Comparison of ENCODE assay signal across 8 cellular contexts in the genomic region with DNA sequence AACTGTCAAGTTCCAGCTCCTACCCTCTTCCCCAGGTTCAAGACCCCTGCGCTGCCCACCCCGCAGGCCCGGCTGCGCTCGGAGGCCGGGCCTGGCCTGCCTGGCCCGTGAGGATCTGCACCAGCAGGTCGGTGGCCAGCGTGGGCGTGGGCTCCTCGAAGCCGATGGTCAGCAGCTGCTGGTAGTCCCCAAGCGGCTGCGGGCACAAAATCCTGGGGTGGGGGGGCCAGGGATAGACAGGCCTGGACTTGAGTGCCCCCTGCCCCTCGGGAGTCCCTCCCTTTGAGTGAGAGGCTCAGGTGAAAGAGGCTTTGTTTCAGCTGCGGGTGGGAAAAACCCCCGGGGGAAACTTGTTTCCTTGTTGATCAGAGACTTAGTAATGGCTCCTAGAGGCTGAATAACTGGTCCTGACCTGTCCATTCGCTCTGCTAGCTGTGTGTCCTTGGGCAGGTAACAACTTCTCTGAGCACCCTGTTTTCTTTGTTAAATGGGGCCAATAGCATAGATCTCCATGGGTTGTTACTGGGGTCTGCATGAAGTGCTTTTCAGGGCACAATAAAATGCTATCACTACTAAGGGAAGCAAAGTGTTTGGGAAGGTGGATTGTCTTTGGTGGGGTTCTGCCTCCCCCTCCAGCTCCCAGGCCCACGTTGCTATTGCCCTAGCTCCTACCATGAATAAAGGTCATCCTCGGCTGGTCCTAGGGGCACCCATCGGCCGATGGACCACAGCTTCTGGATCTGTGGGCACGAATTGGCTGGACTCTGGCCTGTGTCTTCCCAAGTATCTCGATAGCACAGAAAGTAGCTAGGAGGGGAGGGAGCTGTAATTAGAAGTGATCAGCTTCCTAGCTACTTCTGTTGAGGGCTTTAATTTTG. TPM values are rescaled to one million over a fixed set of nuclear protein-coding genes. Genes with fewer than 3 reads are reported as not detected.
A peak's percentile ranks its signal among the peaks of the same experiment; 100 is the strongest.
DNase-seq lines count a peak whose midpoint lies in the region; ATAC-seq and TF ChIP-seq lines count a peak whose summit lies in the region.

No MANE protein-coding gene starts in this region.

- no TSS peak for BruUV-seq in IMR-90 (replicated peaks; lab: Mats Ljungman, UMichigan)

- H4K20me1 ChIP-seq in IMR-90 (ENCODE audit: insufficient read depth, low read length), result no peaks in the 10 kb centered on the region

- H3K18ac ChIP-seq in IMR-90 (ENCODE audit: low read depth, low read length), result peak overlapping the region; percentile 12; the same call in 1 of the 2 replicates

- DNase-seq in activated effector memory CD4-positive, alpha-beta T cell treated with anti-CD3 and anti-CD28 coated beads, Interleukin-2, amount 50 U/mL, for 16 hours, result peak; percentile 79
- DNase-seq in activated effector memory CD4-positive, alpha-beta T cell treated with Interleukin-2 at 50 U/mL for 16 hours, result no peak
- peak; percentile 27 for DNase-seq in IMR-90
- DNase-seq in activated naive CD8-positive, alpha-beta T cell treated with anti-CD3 and anti-CD28 coated beads, Interleukin-2, amount 10 ng/mL, durations not matched to agents 7 days and 5 days, result no peak
- peak; percentile 22 to 31 for DNase-seq in stimulated activated CD4-positive, alpha-beta T cell treated with anti-CD3 and anti-CD28 coated beads, Interleukin-4, amount 100 ng/mL, for 4 hours
- DNase-seq in putamen (ENCODE audit: low spot score), result no peak
- DNase-seq in NCI-H187 (lab: John Stamatoyannopoulos, UW), result no peak

- peaks cover 8% of the 10 kb centered on the region for H3K4me1 ChIP-seq in IMR-90 (ENCODE audit: control insufficient read depth, insufficient read depth, low read length)
- no peaks in the 10 kb centered on the region; the same call in 1 of the 2 replicates for H3K4me1 ChIP-seq in iPS-20b (ENCODE audit: insufficient read depth, low read length)

- peak overlapping the region; percentile 90 for H2AK5ac ChIP-seq in IMR-90 (ENCODE audit: low read depth, low read length)

- TF ChIP-seq CTCF in IMR-90 (conservative IDR thresholded peaks at IDR 0.05; ENCODE audit: low read depth, low read length), result no peak

- WGBS in IMR-90 (ENCODE audit: extremely low coverage in 2 of 2, insufficient read length in 1 of 2), 2 experiments, result 46% methylated on average over 8 of the region's 24 CpGs; no CpG with 5 or more reads in 1 of the 2 experiments

- H3K4me2 ChIP-seq in IMR-90 (ENCODE audit: low read depth, low read length), result peak overlapping the region; percentile 56

- H3K36me3 Mint-ChIP-seq in activated naive CD8-positive, alpha-beta T cell treated with anti-CD3 and anti-CD28 coated beads, Interleukin-2, amount 10 ng/mL, durations not matched to agents 7 days and 5 days, result no peaks in the 10 kb centered on the region

- no peak overlapping the region for H2BK120ac ChIP-seq in IMR-90 (ENCODE audit: low read depth, low read length)

- H3K27me3 Mint-ChIP-seq in activated naive CD8-positive, alpha-beta T cell treated with anti-CD3 and anti-CD28 coated beads, Interleukin-2, amount 10 ng/mL, durations not matched to agents 7 days and 5 days, result no peaks in the 10 kb centered on the region

- H3K9ac ChIP-seq in IMR-90 (ENCODE audit: low read depth, low read length), result peak overlapping the region; percentile 66
- peak overlapping the region; percentile 49; the same call in 1 of the 2 replicates for H3K9ac ChIP-seq in iPS-20b (ENCODE audit: low read depth, low read length)

- peak overlapping the region; percentile 94 for H4K8ac ChIP-seq in IMR-90 (ENCODE audit: low read depth in 2 of 2, low read length in 2 of 2)

- dilution Hi-C loops in IMR-90 (cut with HindIII; ENCODE audit: low sequenced_read_pairs, unreplicated experiment), result no loop called here

- peak overlapping the region; percentile 31 for H4K5ac ChIP-seq in IMR-90 (ENCODE audit: low read depth, low read length)

- H2AK9ac ChIP-seq in IMR-90 (replicated peaks; ENCODE audit: low read depth, low read length, poor library complexity), result peak overlapping the region; percentile 91

- H3K4ac ChIP-seq in IMR-90 (ENCODE audit: low read depth, low read length), result peak overlapping the region; percentile 78

- peaks cover 12 to 23% of the 10 kb centered on the region in 2 experiments for H3K79me1 ChIP-seq in IMR-90 (ENCODE audit: low read depth in 1 of 2, low read length in 2 of 2)

- peak overlapping the region; percentile 97 for H3K27ac Mint-ChIP-seq in activated naive CD8-positive, alpha-beta T cell treated with anti-CD3 and anti-CD28 coated beads, Interleukin-2, amount 10 ng/mL, durations not matched to agents 7 days and 5 days

- ATAC-seq in IMR-90 (ENCODE audit: low read depth), result peak; percentile 33
- ATAC-seq in activated naive CD8-positive, alpha-beta T cell treated with anti-CD3 and anti-CD28 coated beads, Interleukin-2, amount 10 ng/mL, durations not matched to agents 7 days and 5 days (ENCODE audit: low read depth), result no peak

- H3K14ac ChIP-seq in IMR-90 (replicated peaks; ENCODE audit: low read depth, low read length), result peak overlapping the region; percentile 89

- no peak overlapping the region for H2BK15ac ChIP-seq in IMR-90 (ENCODE audit: low read depth, low read length)

- H3K27ac ChIP-seq in IMR-90 (ENCODE audit: insufficient read depth, low read length) (peak overlapping the region; percentile 77), iPS-20b (ENCODE audit: low read length) (no peak overlapping the region)

- H3K56ac ChIP-seq in IMR-90 (ENCODE audit: extremely low read depth, insufficient read depth, low read length), result peak overlapping the region; percentile 43; the same call in 1 of the 2 replicates

- H3K27me3 ChIP-seq in IMR-90 (ENCODE audit: control insufficient read depth, insufficient read depth, low read length), result no peaks in the 10 kb centered on the region
- peaks cover 23% of the 10 kb centered on the region; the same call in 1 of the 2 replicates for H3K27me3 ChIP-seq in iPS-20b (ENCODE audit: insufficient read depth, low read length)

- H3K36me3 ChIP-seq in IMR-90 (ENCODE audit: control insufficient read depth, insufficient read depth, low read length) (no peaks in the 10 kb centered on the region; the same call in 1 of the 2 replicates), iPS-20b (ENCODE audit: insufficient read depth, low read depth, low read length) (no peaks in the 10 kb centered on the region)

- POLR2A ChIA-PET in IMR-90 (lab: Charles Lee; ENCODE audit: unreplicated experiment), result no interaction called here
- POLR2A ChIA-PET in activated naive CD8-positive, alpha-beta T cell treated with anti-CD3 and anti-CD28 coated beads, Interleukin-2, amount 10 ng/mL, durations not matched to agents 7 days and 5 days (lab: Charles Lee), result interaction anchor here (0.5 to 4.3 kb wide), 16 partner anchors 8 to 448 kb away, joined by 3 to 16 read pairs (median 4); a partner anchor contains a TSS

- peak overlapping the region; percentile 58 for H3K4me3 ChIP-seq in IMR-90 (ENCODE audit: insufficient read depth, low read depth, low read length)
- peak overlapping the region; percentile 88 for H3K4me3 ChIP-seq in iPS-20b (ENCODE audit: low read length)

- in situ Hi-C loops in IMR-90 (cut with MboI; ENCODE audit: low sequenced_read_pairs), result loop anchor here (25.0 kb wide), 1 partner anchor 320 kb away; a partner anchor contains a TSS

- TF ChIP-seq POLR2A in IMR-90 (IDR thresholded peaks at IDR 0.05; ENCODE audit: low read depth, low read length), result no peak

- TF ChIP-seq RAD21 in IMR-90 (IDR thresholded peaks at IDR 0.05; ENCODE audit: low read length), result no peak

- peaks cover 10% of the 10 kb centered on the region; the same call in 1 of the 2 replicates for H3K9me1 ChIP-seq in IMR-90 (ENCODE audit: insufficient read depth, low read length)

- peaks cover 9% of the 10 kb centered on the region for H3K4me1 Mint-ChIP-seq in activated naive CD8-positive, alpha-beta T cell treated with anti-CD3 and anti-CD28 coated beads, Interleukin-2, amount 10 ng/mL, durations not matched to agents 7 days and 5 days

- H2BK5ac ChIP-seq in IMR-90 (ENCODE audit: low read depth, low read length, poor library complexity, severe bottlenecking), result peak overlapping the region; percentile 70

- H3K23ac ChIP-seq in IMR-90 (ENCODE audit: low read depth, low read length), result peak overlapping the region; percentile 66

- no peaks in the 10 kb centered on the region for H3K9me3 ChIP-seq in IMR-90 (ENCODE audit: control insufficient read depth, insufficient read depth, low read length)
- no peaks in the 10 kb centered on the region for H3K9me3 ChIP-seq in iPS-20b (ENCODE audit: insufficient read depth, low read depth, low read length)

- H4K91ac ChIP-seq in IMR-90 (ENCODE audit: insufficient read depth, low read depth, low read length), result peak overlapping the region; percentile 49

- no peaks in the 10 kb centered on the region for H3K9me3 Mint-ChIP-seq in activated naive CD8-positive, alpha-beta T cell treated with anti-CD3 and anti-CD28 coated beads, Interleukin-2, amount 10 ng/mL, durations not matched to agents 7 days and 5 days

- H2BK20ac ChIP-seq in IMR-90 (ENCODE audit: low read depth, low read length), result no peak overlapping the region

- CTCF ChIA-PET in IMR-90 (lab: Yijun Ruan, JAX), result interaction anchor here (0.6 to 1.2 kb wide), 2 partner anchors 54 to 202 kb away, joined by 3 to 4 read pairs; a partner anchor contains a TSS

- intact Hi-C loops in IMR-90 (cut with micrococcal nuclease), result no loop called here

- peak overlapping the region; percentile 93 for H2AFZ ChIP-seq in IMR-90 (replicated peaks; ENCODE audit: low read length, poor library complexity)

- peak overlapping the region; percentile 94 for H3K4me3 Mint-ChIP-seq in activated naive CD8-positive, alpha-beta T cell treated with anti-CD3 and anti-CD28 coated beads, Interleukin-2, amount 10 ng/mL, durations not matched to agents 7 days and 5 days

RNA-seq across cellular contexts. Expression of a gene that starts 3.5 kb away (rescaled TPM):
- not detected in 2 replicates for total RNA-seq in IMR-90 (2012; rRNA removed)
- not detected in 2 replicates for polyA plus RNA-seq in IMR-90 (2012; rRNA removed)
- polyA plus RNA-seq in IMR-90 (2012; cell fraction: cytosol; rRNA removed), result not detected in 2 replicates
- not detected in 2 replicates for polyA plus RNA-seq in IMR-90 (2012; cell fraction: nucleus; rRNA removed; ENCODE audit: low replicate concordance)
- not detected for total RNA-seq in activated naive CD8-positive, alpha-beta T cell treated with anti-CD3 and anti-CD28 coated beads, Interleukin-2, amount 10 ng/mL, durations not matched to agents 7 days and 5 days

RNA-seq across cellular contexts. Expression of a gene that starts 8.5 kb away (rescaled TPM):
- total RNA-seq in IMR-90 (2012; rRNA removed), result 6.5 and 7.5 TPM in 2 replicates
- polyA plus RNA-seq in IMR-90 (2012; rRNA removed), result 14.1 and 16.3 TPM in 2 replicates
- polyA plus RNA-seq in IMR-90 (2012; cell fraction: cytosol; rRNA removed), result 13.3 and 22.9 TPM in 2 replicates
- polyA plus RNA-seq in IMR-90 (2012; cell fraction: nucleus; rRNA removed; ENCODE audit: low replicate concordance), result 23.0 and 32.5 TPM in 2 replicates
- 10 to 100 TPM; 58.3 to 65.6 TPM for total RNA-seq in activated naive CD8-positive, alpha-beta T cell treated with anti-CD3 and anti-CD28 coated beads, Interleukin-2, amount 10 ng/mL, durations not matched to agents 7 days and 5 days

RNA-seq across cellular contexts. Expression of a gene that starts 9.4 kb away (rescaled TPM):
- total RNA-seq in IMR-90 (2012; rRNA removed), result under 0.01 TPM in 2 replicates
- polyA plus RNA-seq in IMR-90 (2012; rRNA removed), result 0.68 and 0.86 TPM in 2 replicates
- 1.1 and 2.2 TPM in 2 replicates for polyA plus RNA-seq in IMR-90 (2012; cell fraction: cytosol; rRNA removed)
- 0.86 and 1.1 TPM in 2 replicates for polyA plus RNA-seq in IMR-90 (2012; cell fraction: nucleus; rRNA removed; ENCODE audit: low replicate concordance)
- 1 to 10 TPM; 1.1 to 1.6 TPM for total RNA-seq in activated naive CD8-positive, alpha-beta T cell treated with anti-CD3 and anti-CD28 coated beads, Interleukin-2, amount 10 ng/mL, durations not matched to agents 7 days and 5 days

RNA-seq across cellular contexts. Expression of a gene that starts 20.2 kb away (rescaled TPM):
- under 0.01 and 0.18 TPM in 2 replicates for total RNA-seq in IMR-90 (2012; rRNA removed)
- polyA plus RNA-seq in IMR-90 (2012; rRNA removed), result 0.52 and 0.84 TPM in 2 replicates
- polyA plus RNA-seq in IMR-90 (2012; cell fraction: cytosol; rRNA removed), result 0.58 and 0.62 TPM in 2 replicates
- 0.16 and 0.48 TPM in 2 replicates for polyA plus RNA-seq in IMR-90 (2012; cell fraction: nucleus; rRNA removed; ENCODE audit: low replicate concordance)
- not detected for total RNA-seq in activated naive CD8-positive, alpha-beta T cell treated with anti-CD3 and anti-CD28 coated beads, Interleukin-2, amount 10 ng/mL, durations not matched to agents 7 days and 5 days

RNA-seq across cellular contexts. Expression of a gene that starts 35.5 kb away (rescaled TPM):
- total RNA-seq in IMR-90 (2012; rRNA removed), result 18.1 TPM in 2 replicates
- 67.1 and 94.5 TPM in 2 replicates for polyA plus RNA-seq in IMR-90 (2012; rRNA removed)
- 79.9 and 102 TPM in 2 replicates for polyA plus RNA-seq in IMR-90 (2012; cell fraction: cytosol; rRNA removed)
- polyA plus RNA-seq in IMR-90 (2012; cell fraction: nucleus; rRNA removed; ENCODE audit: low replicate concordance), result 44.8 and 64.7 TPM in 2 replicates
- total RNA-seq in activated naive CD8-positive, alpha-beta T cell treated with anti-CD3 and anti-CD28 coated beads, Interleukin-2, amount 10 ng/mL, durations not matched to agents 7 days and 5 days, result 10 to 100 TPM; 64.1 to 66.9 TPM

Comparison
In these comparisons a context has a peak if more than half of its experiments do, and no peak if none do; other contexts are left out.
1. DNase-seq: peak in activated effector memory CD4-positive, alpha-beta T cell treated with anti-CD3 and anti-CD28 coated beads, Interleukin-2, amount 50 U/mL, for 16 hours (single experiment), IMR-90 (single experiment) and stimulated activated CD4-positive, alpha-beta T cell treated with anti-CD3 and anti-CD28 coated beads, Interleukin-4, amount 100 ng/mL, for 4 hours (2 of 2); none in activated effector memory CD4-positive, alpha-beta T cell treated with Interleukin-2 at 50 U/mL for 16 hours (single experiment), activated naive CD8-positive, alpha-beta T cell treated with anti-CD3 and anti-CD28 coated beads, Interleukin-2, amount 10 ng/mL, durations not matched to agents 7 days and 5 days (single experiment), putamen (single experiment) and NCI-H187 (0 of 2).